In genomic region chr6:87722831-87723726, GRCh38 we compare ENCODE assay signal across 1 cellular context.
TF ChIP-seq lines count a peak whose summit lies in the region.

No MANE protein-coding gene starts in this region.

TF ChIP-seq in GM12878, 131 proteins besides CTCF, POLR2A, EP300 and RAD21 (continued from another document):
- TF ChIP-seq ZBTB33 (IDR thresholded peaks at IDR 0.05) (no peak), HDGF (IDR thresholded peaks at IDR 0.05) (no peak), NBN (IDR thresholded peaks at IDR 0.05) (peak; percentile 69)
